In the genomic region with DNA sequence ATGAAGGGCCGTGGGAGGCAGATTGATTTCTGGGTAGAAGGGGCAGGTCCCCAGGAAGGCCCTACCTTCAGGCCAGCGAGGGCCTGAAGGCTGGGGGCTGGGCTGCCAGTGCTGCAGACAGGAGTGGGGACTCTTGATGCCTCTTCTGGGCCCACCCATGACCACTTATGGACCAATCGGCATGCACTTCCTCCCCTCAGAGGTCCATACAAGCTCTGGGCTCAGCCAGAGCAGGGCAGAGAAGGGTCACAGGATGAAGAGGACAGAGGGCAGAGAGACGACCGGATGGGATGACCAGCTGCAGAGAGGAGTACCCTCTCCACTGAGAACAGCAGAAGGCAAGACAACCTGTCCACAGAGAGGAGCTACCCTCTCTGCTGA, we compare ENCODE assay signal across 9 cellular contexts.
A peak's percentile ranks its signal among the peaks of the same experiment; 100 is the strongest.
DNase-seq lines count a peak whose midpoint lies in the region; ATAC-seq, FAIRE-seq and TF ChIP-seq lines count a peak whose summit lies in the region.
"Had no signal": no experiment of that assay in that cellular context is flagged by ENCODE, and none has a peak within 500 bp of the region (broad histone marks: within the 10 kb centered on the region; RNA-seq: fewer than 3 reads in every experiment).

No MANE protein-coding gene starts in this region.

- no peak for DNase-seq in activated CD4-positive, alpha-beta T cell treated with anti-CD3 and anti-CD28 coated beads, Interleukin-2, amount 10 ng/mL, durations not matched to agents 24 days and 14 days
- no peak for DNase-seq in activated CD4-positive, alpha-beta T cell treated with anti-CD3 and anti-CD28 coated beads, Interleukin-2, amount 50 U/mL, for 48 hours
- no peak for DNase-seq in activated CD4-positive, alpha-beta memory T cell treated with anti-CD3 and anti-CD28 coated beads, Interleukin-2, amount 10 ng/mL, durations not matched to agents 7 days and 5 days
- DNase-seq in kidney (peak; percentile 70), SIG-M5 treated with dmso at 0.1 percent for 504 hours (lab: John Stamatoyannopoulos, UW; ENCODE audit: unreplicated experiment) (no peak), NCI-H2107 (lab: John Stamatoyannopoulos, UW) (no peak), iPS-NIHi7 (ENCODE audit: extremely low spot score) (no peak)

- H3K4me3 ChIP-seq in kidney (ENCODE audit: low read length in 2 of 2), result peak overlapping the region; percentile 51 to 61

- H3K4me3 Mint-ChIP-seq in activated CD4-positive, alpha-beta T cell treated with anti-CD3 and anti-CD28 coated beads, Interleukin-2, amount 10 ng/mL, durations not matched to agents 24 days and 14 days, result peak overlapping the region; percentile 78
- peak overlapping the region; percentile 77 for H3K4me3 Mint-ChIP-seq in activated CD4-positive, alpha-beta memory T cell treated with anti-CD3 and anti-CD28 coated beads, Interleukin-2, amount 10 ng/mL, durations not matched to agents 7 days and 5 days

- H3K27ac Mint-ChIP-seq in activated CD4-positive, alpha-beta T cell treated with anti-CD3 and anti-CD28 coated beads, Interleukin-2, amount 10 ng/mL, durations not matched to agents 24 days and 14 days, result peak overlapping the region; percentile 91
- peak overlapping the region; percentile 78 for H3K27ac Mint-ChIP-seq in activated CD4-positive, alpha-beta memory T cell treated with anti-CD3 and anti-CD28 coated beads, Interleukin-2, amount 10 ng/mL, durations not matched to agents 7 days and 5 days

- CTCF ChIA-PET in activated CD4-positive, alpha-beta memory T cell treated with anti-CD3 and anti-CD28 coated beads, Interleukin-2, amount 10 ng/mL, durations not matched to agents 7 days and 5 days (lab: Charles Lee), result interaction anchor here (0.7 to 3.3 kb wide), 54 partner anchors 10 to 435 kb away, joined by 3 to 20 read pairs (median 4); a partner anchor contains a TSS

- ATAC-seq in HG03108 (IDR thresholded peaks at IDR 0.05; ENCODE audit: unreplicated experiment), result peak; percentile 25

- peaks cover 0 to 2% of the 10 kb centered on the region in 2 donors for H3K4me1 ChIP-seq in kidney (ENCODE audit: control insufficient read depth in 1 of 2, insufficient read depth in 1 of 2, low read depth in 1 of 2, low read length in 2 of 2)

- intact Hi-C loops in activated CD4-positive, alpha-beta T cell treated with anti-CD3 and anti-CD28 coated beads, Interleukin-2, amount 10 ng/mL, durations not matched to agents 24 days and 14 days (cut with micrococcal nuclease), result loop anchor here (2.0 to 10.0 kb wide), 4 partner anchors 92 to 582 kb away; a partner anchor contains a TSS
- intact Hi-C loops in kidney (cut with DNase I), result no loop called here

- peaks cover 3 to 7% of the 10 kb centered on the region in 2 donors for H3K9me3 ChIP-seq in kidney (ENCODE audit: control insufficient read depth in 1 of 2, low read length in 2 of 2)

- no peak overlapping the region for H3K27ac ChIP-seq in kidney (ENCODE audit: low read depth in 2 of 2, low read length in 2 of 2)
- H3K27ac ChIP-seq: C4-2B had no signal

- no peak for FAIRE-seq in kidney (lab: Jason Lieb, UNC)

- H3K9ac ChIP-seq in kidney (ENCODE audit: low read length in 2 of 2), result peak overlapping the region in 1 of 2 donors; percentile 36

- POLR2A ChIA-PET in activated CD4-positive, alpha-beta memory T cell treated with anti-CD3 and anti-CD28 coated beads, Interleukin-2, amount 10 ng/mL, durations not matched to agents 7 days and 5 days (lab: Charles Lee), result interaction anchor here (1.0 to 2.4 kb wide), 4 partner anchors 161 to 321 kb away, joined by 3 to 13 read pairs (median 4); a partner anchor contains a TSS

- H3K36me3 Mint-ChIP-seq in activated CD4-positive, alpha-beta T cell treated with anti-CD3 and anti-CD28 coated beads, Interleukin-2, amount 10 ng/mL, durations not matched to agents 24 days and 14 days (ENCODE audit: low read depth), result no peaks in the 10 kb centered on the region
- H3K36me3 Mint-ChIP-seq in activated CD4-positive, alpha-beta memory T cell treated with anti-CD3 and anti-CD28 coated beads, Interleukin-2, amount 10 ng/mL, durations not matched to agents 7 days and 5 days (ENCODE audit: low read depth), result peaks cover 4% of the 10 kb centered on the region

- TF ChIP-seq CTCF in kidney (IDR thresholded peaks at IDR 0.05; ENCODE audit: borderline replicate concordance, extremely low read depth, insufficient read depth), result no peak

- H3K9me3 Mint-ChIP-seq in activated CD4-positive, alpha-beta T cell treated with anti-CD3 and anti-CD28 coated beads, Interleukin-2, amount 10 ng/mL, durations not matched to agents 24 days and 14 days, result peaks cover 4% of the 10 kb centered on the region
- peaks cover 10% of the 10 kb centered on the region for H3K9me3 Mint-ChIP-seq in activated CD4-positive, alpha-beta memory T cell treated with anti-CD3 and anti-CD28 coated beads, Interleukin-2, amount 10 ng/mL, durations not matched to agents 7 days and 5 days

- peaks cover 15% of the 10 kb centered on the region for H3K4me1 Mint-ChIP-seq in activated CD4-positive, alpha-beta T cell treated with anti-CD3 and anti-CD28 coated beads, Interleukin-2, amount 10 ng/mL, durations not matched to agents 24 days and 14 days
- H3K4me1 Mint-ChIP-seq in activated CD4-positive, alpha-beta memory T cell treated with anti-CD3 and anti-CD28 coated beads, Interleukin-2, amount 10 ng/mL, durations not matched to agents 7 days and 5 days, result peaks cover 20% of the 10 kb centered on the region

- no peaks in the 10 kb centered on the region for H3K36me3 ChIP-seq in kidney (ENCODE audit: control insufficient read depth in 1 of 2, insufficient read depth in 2 of 2, low read length in 2 of 2)

- H3K27me3 Mint-ChIP-seq in activated CD4-positive, alpha-beta T cell treated with anti-CD3 and anti-CD28 coated beads, Interleukin-2, amount 10 ng/mL, durations not matched to agents 24 days and 14 days, result no peaks in the 10 kb centered on the region
- no peaks in the 10 kb centered on the region for H3K27me3 Mint-ChIP-seq in activated CD4-positive, alpha-beta memory T cell treated with anti-CD3 and anti-CD28 coated beads, Interleukin-2, amount 10 ng/mL, durations not matched to agents 7 days and 5 days
